ENCODE assay signal across 1 cellular context in genomic region chr20:44209691-44210421, GRCh38.
TF ChIP-seq lines count a peak whose summit lies in the region.

No MANE protein-coding gene starts in this region.

TF ChIP-seq in H1, 55 proteins besides CTCF, POLR2A, EP300 and RAD21:
- TF ChIP-seq HDAC6 (IDR thresholded peaks at IDR 0.05; ENCODE audit: low read depth, low read length): no peak
- peak; percentile 74 for TF ChIP-seq TAF7 (optimal IDR thresholded peaks at IDR 0.05; ENCODE audit: borderline replicate concordance, low read depth, low read length)
- TF ChIP-seq RNF2 (IDR thresholded peaks at IDR 0.05; ENCODE audit: borderline replicate concordance, low read depth, low read length, missing control alignments, poor library complexity, severe bottlenecking): no peak
- TF ChIP-seq SRF (IDR thresholded peaks at IDR 0.05; ENCODE audit: low read depth, low read length): no peak
- no peak for TF ChIP-seq TEAD4 (IDR thresholded peaks at IDR 0.05; ENCODE audit: low read depth, low read length)
- TF ChIP-seq RBBP5 (IDR thresholded peaks at IDR 0.05; ENCODE audit: borderline replicate concordance, low read depth, low read length): no peak
- TF ChIP-seq MAX (IDR thresholded peaks at IDR 0.05): no peak
- no peak for TF ChIP-seq SIX5 (IDR thresholded peaks at IDR 0.05; ENCODE audit: low read depth, low read length)
- TF ChIP-seq GTF2F1 (IDR thresholded peaks at IDR 0.05; ENCODE audit: borderline replicate concordance, low read depth, low read length): no peak
- TF ChIP-seq ASH2L (IDR thresholded peaks at IDR 0.05; ENCODE audit: low read length): peak; percentile 46
- TF ChIP-seq SIN3A (conservative IDR thresholded peaks at IDR 0.05 in 1 of 2, IDR thresholded peaks at IDR 0.05 in 1 of 2; ENCODE audit: low read depth in 1 of 2, low read length in 2 of 2): peak; percentile 35 to 71; a peak in 2 of 4 replicates
- peak in 1 of 2 experiments; percentile 75; a peak in 1 of 4 replicates for TF ChIP-seq HDAC2 (IDR thresholded peaks at IDR 0.05; ENCODE audit: borderline replicate concordance in 1 of 2, low read depth in 2 of 2, low read length in 2 of 2)
- peak; percentile 90 for TF ChIP-seq SAP30 (IDR thresholded peaks at IDR 0.05; ENCODE audit: insufficient read depth, insufficient replicate concordance, low read length)
